9 cellular contexts compared by ENCODE assay signal in genomic region chr17:76493505-76494167, GRCh38. TPM values are rescaled to one million over a fixed set of nuclear protein-coding genes. Genes with fewer than 3 reads are reported as not detected.
A peak's percentile ranks its signal among the peaks of the same experiment; 100 is the strongest.
DNase-seq lines count a peak whose midpoint lies in the region; ATAC-seq, FAIRE-seq and TF ChIP-seq lines count a peak whose summit lies in the region.
"Had no signal": no experiment of that assay in that cellular context is flagged by ENCODE, and none has a peak within 500 bp of the region (broad histone marks: within the 10 kb centered on the region; RNA-seq: fewer than 3 reads in every experiment).

No MANE protein-coding gene starts in this region.

- H3K27ac Mint-ChIP-seq in astrocyte (ENCODE audit: unreplicated experiment), result peak overlapping the region; percentile 93
- H3K27ac Mint-ChIP-seq in nephron progenitor cell, result peak overlapping the region; percentile 68

- no peaks in the 10 kb centered on the region for H3K9me3 ChIP-seq in astrocyte (ENCODE audit: insufficient read depth, low read depth, low read length)

- H3K27me3 Mint-ChIP-seq in astrocyte (ENCODE audit: low read depth, unreplicated experiment) (no peaks in the 10 kb centered on the region), nephron progenitor cell (ENCODE audit: low read depth, poor library complexity) (peaks cover 16% of the 10 kb centered on the region)

- H3K36me3 ChIP-seq in astrocyte (ENCODE audit: insufficient read depth, low read length), result no peaks in the 10 kb centered on the region

- H3K9me3 Mint-ChIP-seq in astrocyte (ENCODE audit: unreplicated experiment) (no peaks in the 10 kb centered on the region), nephron progenitor cell (no peaks in the 10 kb centered on the region)

- TF ChIP-seq CTCF in astrocyte (IDR thresholded peaks at IDR 0.05; ENCODE audit: insufficient read depth, low read depth, low read length), result no peak
- no peak for TF ChIP-seq CTCF in nephron progenitor cell (IDR thresholded peaks at IDR 0.05)

- H3K4me2 ChIP-seq in astrocyte (ENCODE audit: low read length), result peak overlapping the region; percentile 82

- peaks cover 22% of the 10 kb centered on the region for H3K79me2 ChIP-seq in astrocyte (ENCODE audit: insufficient read depth, low read length)

- H3K4me3 Mint-ChIP-seq in astrocyte (ENCODE audit: unreplicated experiment) (no peak overlapping the region), nephron progenitor cell (no peak overlapping the region)

- FAIRE-seq in astrocyte (lab: Jason Lieb, UNC), result no peak
- FAIRE-seq: colon had no signal

- no peaks in the 10 kb centered on the region for H3K27me3 ChIP-seq in astrocyte (ENCODE audit: insufficient read depth, low read length)

- DNase-seq in ELR (ENCODE audit: low read depth), result peak; percentile 38
- no peak for DNase-seq in astrocyte (ENCODE audit: low read depth)
- DNase-seq in nephron progenitor cell, result no peak
- no peak for DNase-seq in stimulated activated naive CD4-positive, alpha-beta T cell treated with Interleukin-2 at 50 U/mL for 16 hours (lab: John Stamatoyannopoulos, UW)
- no peak for DNase-seq in DMS 273 treated with DMSO at 0.1 percent for 48 hours (lab: John Stamatoyannopoulos, UW)
- DNase-seq in NCI-H2081 (lab: John Stamatoyannopoulos, UW), result no peak
- no peak for DNase-seq in KBM-7

- peaks cover 19% of the 10 kb centered on the region for H4K20me1 ChIP-seq in astrocyte (ENCODE audit: insufficient read depth, low read length)

- H3K4me3 ChIP-seq in astrocyte (ENCODE audit: insufficient read depth, low read depth, low read length), result peak overlapping the region; percentile 47

- H2AFZ ChIP-seq in astrocyte (ENCODE audit: low read depth, low read length), result peak overlapping the region; percentile 65

- ATAC-seq in HG03457 (IDR thresholded peaks at IDR 0.05; ENCODE audit: unreplicated experiment), result peak; percentile 5

- H3K4me1 ChIP-seq in astrocyte (ENCODE audit: insufficient read depth, low read length), result peaks cover 30% of the 10 kb centered on the region

- peaks cover 4% of the 10 kb centered on the region for H3K36me3 Mint-ChIP-seq in astrocyte (ENCODE audit: low read depth, unreplicated experiment)
- no peaks in the 10 kb centered on the region for H3K36me3 Mint-ChIP-seq in nephron progenitor cell (ENCODE audit: low read depth)

- in situ Hi-C loops in KBM-7 (cut with MboI; ENCODE audit: low pct_unique_long_range_greater_than_20kb, low sequenced_read_pairs), result no loop called here

- H3K9ac ChIP-seq in astrocyte (ENCODE audit: low read length), result peak overlapping the region; percentile 62

- peak overlapping the region; percentile 51 for H3K27ac ChIP-seq in astrocyte (ENCODE audit: low read depth, low read length)

- peaks cover 18% of the 10 kb centered on the region for H3K4me1 Mint-ChIP-seq in astrocyte (ENCODE audit: low read depth, unreplicated experiment)
- peaks cover 40% of the 10 kb centered on the region for H3K4me1 Mint-ChIP-seq in nephron progenitor cell

RNA-seq across cellular contexts. Expression of gene RHBDF2, which starts 7.6 kb away (rescaled TPM):
- total RNA-seq in astrocyte, result 27.0 and 30.7 TPM in 2 replicates

RNA-seq across cellular contexts. Expression of gene AANAT, which starts 26.2 kb away (rescaled TPM):
- total RNA-seq in astrocyte, result 0.19 TPM in 1 of 2 replicates, not detected in the other

RNA-seq across cellular contexts. Expression of gene UBE2O, which starts 40.7 kb away (rescaled TPM):
- total RNA-seq in astrocyte, result 25.8 and 26.0 TPM in 2 replicates

RNA-seq across cellular contexts. Expression of gene CYGB, which starts 43.9 kb away (rescaled TPM):
- 20.5 and 29.2 TPM in 2 replicates for total RNA-seq in astrocyte

RNA-seq across cellular contexts. Expression of gene PRCD, which starts 46.2 kb away (rescaled TPM):
- total RNA-seq in astrocyte, result 1.5 and 2.2 TPM in 2 replicates
